ENCODE assay signal across 8 cellular contexts in genomic region chr9:99057665-99058625, GRCh38. TPM values are rescaled to one million over a fixed set of nuclear protein-coding genes. Genes with fewer than 3 reads are reported as not detected.
A peak's percentile ranks its signal among the peaks of the same experiment; 100 is the strongest.
DNase-seq lines count a peak whose midpoint lies in the region; ATAC-seq lines count a peak whose summit lies in the region.

No MANE protein-coding gene starts in this region.

- peak overlapping the region; percentile 95 for H4K91ac ChIP-seq in mesenchymal stem cell (ENCODE audit: low read length)

- H3K4me1 ChIP-seq in mesenchymal stem cell (ENCODE audit: control insufficient read depth, insufficient read depth, low read depth, low read length), result peaks cover 12% of the 10 kb centered on the region

- peaks cover 0 to 29% of the 10 kb centered on the region in 2 experiments for H3K36me3 ChIP-seq in mesenchymal stem cell (ENCODE audit: control insufficient read depth in 1 of 2, insufficient read depth in 2 of 2, low read depth in 1 of 2, low read length in 2 of 2)

- H3K9me3 ChIP-seq in mesenchymal stem cell (ENCODE audit: control insufficient read depth, low read length), result no peaks in the 10 kb centered on the region

- H3K23ac ChIP-seq in mesenchymal stem cell (ENCODE audit: low read length in 2 of 2), result no peak overlapping the region

- H3K4me3 Mint-ChIP-seq in activated naive CD8-positive, alpha-beta T cell treated with anti-CD3 and anti-CD28 coated beads, Interleukin-2, amount 50 U/mL, for 24 hours, result peak overlapping the region; percentile 64
- peak overlapping the region; percentile 12 to 25 for H3K4me3 Mint-ChIP-seq in stimulated activated naive B cell treated with anti-CD40 and anti-IgM and Interleukin-4, amounts not matched to agents 10 μg/mL and 1 μg/mL and 100 μg/mL, for 72 hours

- peak overlapping the region; percentile 4 for H3K4me2 ChIP-seq in mesenchymal stem cell (ENCODE audit: low read length, poor library complexity, severe bottlenecking)

- peak overlapping the region; percentile 1 for H2BK5ac ChIP-seq in mesenchymal stem cell (ENCODE audit: low read depth, low read length, poor library complexity, severe bottlenecking)

- H3K27ac ChIP-seq in mesenchymal stem cell (ENCODE audit: low read length, poor library complexity, severe bottlenecking), result peak overlapping the region; percentile 66

- H2AFZ ChIP-seq in mesenchymal stem cell (ENCODE audit: low read depth, low read length), result no peak overlapping the region

- no peaks in the 10 kb centered on the region for H3K9me3 Mint-ChIP-seq in activated naive CD8-positive, alpha-beta T cell treated with anti-CD3 and anti-CD28 coated beads, Interleukin-2, amount 50 U/mL, for 24 hours
- peaks cover 1 to 5% of the 10 kb centered on the region in 2 donors for H3K9me3 Mint-ChIP-seq in stimulated activated naive B cell treated with anti-CD40 and anti-IgM and Interleukin-4, amounts not matched to agents 10 μg/mL and 1 μg/mL and 100 μg/mL, for 72 hours

- ATAC-seq in GM18909 (IDR thresholded peaks at IDR 0.05; ENCODE audit: poor library complexity, unreplicated experiment) (peak; percentile 87), HG03095 (IDR thresholded peaks at IDR 0.05; ENCODE audit: unreplicated experiment) (peak; percentile 84)
- ATAC-seq in activated naive CD8-positive, alpha-beta T cell treated with anti-CD3 and anti-CD28 coated beads, Interleukin-2, amount 50 U/mL, for 24 hours, result peak; percentile 55
- peak; percentile 54 to 63 for ATAC-seq in stimulated activated naive B cell treated with anti-CD40 and anti-IgM and Interleukin-4, amounts not matched to agents 10 μg/mL and 1 μg/mL and 100 μg/mL, for 72 hours (replicated peaks)

- no peak overlapping the region for H3K4me3 ChIP-seq in mesenchymal stem cell (ENCODE audit: insufficient read depth in 1 of 2, low read depth in 1 of 2, low read length in 2 of 2)

- peak overlapping the region; percentile 73 to 91 for H3K4ac ChIP-seq in mesenchymal stem cell (ENCODE audit: low read depth in 1 of 2, low read length in 2 of 2)

- H3K18ac ChIP-seq in mesenchymal stem cell (ENCODE audit: low read depth in 1 of 2, low read length in 2 of 2), result peak overlapping the region; percentile 87 to 92

- peak overlapping the region; percentile 92 for H4K8ac ChIP-seq in mesenchymal stem cell (ENCODE audit: low read length)

- H3K27ac Mint-ChIP-seq in activated naive CD8-positive, alpha-beta T cell treated with anti-CD3 and anti-CD28 coated beads, Interleukin-2, amount 50 U/mL, for 24 hours, result peak overlapping the region; percentile 65
- H3K27ac Mint-ChIP-seq in stimulated activated naive B cell treated with anti-CD40 and anti-IgM and Interleukin-4, amounts not matched to agents 10 μg/mL and 1 μg/mL and 100 μg/mL, for 72 hours, result peak overlapping the region; percentile 80

- no peaks in the 10 kb centered on the region for H3K27me3 ChIP-seq in mesenchymal stem cell (ENCODE audit: control insufficient read depth in 1 of 2, insufficient read depth in 1 of 2, low read length in 2 of 2)

- H3K36me3 Mint-ChIP-seq in activated naive CD8-positive, alpha-beta T cell treated with anti-CD3 and anti-CD28 coated beads, Interleukin-2, amount 50 U/mL, for 24 hours (ENCODE audit: low read depth), result no peaks in the 10 kb centered on the region
- H3K36me3 Mint-ChIP-seq in stimulated activated naive B cell treated with anti-CD40 and anti-IgM and Interleukin-4, amounts not matched to agents 10 μg/mL and 1 μg/mL and 100 μg/mL, for 72 hours, result peaks cover 0 to 4% of the 10 kb centered on the region in 2 donors

- peaks cover 71% of the 10 kb centered on the region for H3K4me1 Mint-ChIP-seq in activated naive CD8-positive, alpha-beta T cell treated with anti-CD3 and anti-CD28 coated beads, Interleukin-2, amount 50 U/mL, for 24 hours
- H3K4me1 Mint-ChIP-seq in stimulated activated naive B cell treated with anti-CD40 and anti-IgM and Interleukin-4, amounts not matched to agents 10 μg/mL and 1 μg/mL and 100 μg/mL, for 72 hours, result peaks cover 46 to 60% of the 10 kb centered on the region in 2 donors

- H3K9ac ChIP-seq in mesenchymal stem cell (ENCODE audit: low read length), result no peak overlapping the region

- peak overlapping the region; percentile 51 for H2AK5ac ChIP-seq in mesenchymal stem cell (ENCODE audit: low read length, severe bottlenecking)

- 47% methylated on average over 6 of the region's 7 CpGs for WGBS in mesenchymal stem cell

- no peaks in the 10 kb centered on the region for H3K27me3 Mint-ChIP-seq in activated naive CD8-positive, alpha-beta T cell treated with anti-CD3 and anti-CD28 coated beads, Interleukin-2, amount 50 U/mL, for 24 hours
- no peaks in the 10 kb centered on the region for H3K27me3 Mint-ChIP-seq in stimulated activated naive B cell treated with anti-CD40 and anti-IgM and Interleukin-4, amounts not matched to agents 10 μg/mL and 1 μg/mL and 100 μg/mL, for 72 hours

- peak overlapping the region; percentile 96 to 97 for H2BK12ac ChIP-seq in mesenchymal stem cell (ENCODE audit: low read length in 2 of 2)

- peak; percentile 71 for DNase-seq in SKM-1 treated with dmso at 0.1 percent for 144 hours (lab: John Stamatoyannopoulos, UW; ENCODE audit: unreplicated experiment)
- DNase-seq in activated naive CD8-positive, alpha-beta T cell treated with anti-CD3 and anti-CD28 coated beads, Interleukin-2, amount 50 U/mL, for 24 hours, result peak; percentile 76
- DNase-seq in mesenchymal stem cell, result peak; percentile 87
- DNase-seq in stimulated activated naive B cell treated with anti-CD40 and anti-IgM and Interleukin-4, amounts not matched to agents 10 μg/mL and 1 μg/mL and 100 μg/mL, for 72 hours, result peak; percentile 40
- DNase-seq in NCI-H345 (lab: John Stamatoyannopoulos, UW), result no peak
- no peak for DNase-seq in NCI-H1048 (lab: John Stamatoyannopoulos, UW)

- H3K14ac ChIP-seq in mesenchymal stem cell (ENCODE audit: low read length in 2 of 2), result peak overlapping the region in 1 of 2 experiments; percentile 44

- peak overlapping the region; percentile 54 for H2BK120ac ChIP-seq in mesenchymal stem cell (ENCODE audit: low read depth, low read length)

- no peak overlapping the region for H2BK15ac ChIP-seq in mesenchymal stem cell (ENCODE audit: low read depth, poor library complexity, severe bottlenecking)

- no peaks in the 10 kb centered on the region for H3K79me1 ChIP-seq in mesenchymal stem cell (replicated peaks; ENCODE audit: low read length, poor library complexity, severe bottlenecking)

RNA-seq across cellular contexts. Expression of gene TGFBR1, which starts 47.0 kb away (rescaled TPM):
- polyA plus RNA-seq in mesenchymal stem cell (2013, experiment 1 of 2), result 55.8 TPM
- 57.6 TPM for polyA plus RNA-seq in mesenchymal stem cell (2013, experiment 2 of 2)

Comparison
In these comparisons a context has a peak if more than half of its experiments do, and no peak if none do; other contexts are left out.
1. DNase-seq: peak in SKM-1 treated with dmso at 0.1 percent for 144 hours (single experiment), activated naive CD8-positive, alpha-beta T cell treated with anti-CD3 and anti-CD28 coated beads, Interleukin-2, amount 50 U/mL, for 24 hours (single experiment), mesenchymal stem cell (single experiment) and stimulated activated naive B cell treated with anti-CD40 and anti-IgM and Interleukin-4, amounts not matched to agents 10 μg/mL and 1 μg/mL and 100 μg/mL, for 72 hours (single experiment); none in NCI-H345 (single experiment) and NCI-H1048 (single experiment).
2. Peak in every context shown above with its lines, with median percentiles within 50 percentile points of each other: ATAC-seq.